ENCODE assay signal across 8 cellular contexts in genomic region chr19:40776966-40777794, GRCh38. TPM values are rescaled to one million over a fixed set of nuclear protein-coding genes. Genes with fewer than 3 reads are reported as not detected.
DNase-seq lines count a peak whose midpoint lies in the region; ATAC-seq and TF ChIP-seq lines count a peak whose summit lies in the region.

No MANE protein-coding gene starts in this region.

- peak overlapping the region; percentile 74 for H3K4me3 ChIP-seq in PC-3 (ENCODE audit: low read length)
- peak overlapping the region; percentile 67 to 85 (median 78) for H3K4me3 ChIP-seq in esophagus squamous epithelium

- peak overlapping the region; percentile 72 for H3K27ac ChIP-seq in PC-3 (ENCODE audit: low read length)
- peak overlapping the region; percentile 96 to 100 (median 98) for H3K27ac ChIP-seq in esophagus squamous epithelium

- H3K9me3 Mint-ChIP-seq in activated T-cell treated with anti-CD3 and anti-CD28 coated beads, Interleukin-2, amount 50 U/mL, for 4 hours = no peaks in the 10 kb centered on the region

- WGBS in esophagus squamous epithelium, 2 donors = 8 to 10% methylated on average over 13 to 17 of the region's 19 CpGs

- peak; percentile 57 for ATAC-seq in GM21717 (IDR thresholded peaks at IDR 0.05; ENCODE audit: unreplicated experiment)
- ATAC-seq in PC-3 = peak; percentile 76
- peak; percentile 63 for ATAC-seq in activated T-cell treated with anti-CD3 and anti-CD28 coated beads, Interleukin-2, amount 50 U/mL, for 4 hours

- no peaks in the 10 kb centered on the region for H3K9me3 ChIP-seq in PC-3 (ENCODE audit: low read length)
- H3K9me3 ChIP-seq in esophagus squamous epithelium = no peaks in the 10 kb centered on the region

- no peak for TF ChIP-seq RAD21 in Ishikawa (IDR thresholded peaks at IDR 0.05; ENCODE audit: low read depth)

- peak; percentile 84 for DNase-seq in DMS 273 treated with DMSO at 0.1 percent for 48 hours (lab: John Stamatoyannopoulos, UW)
- DNase-seq in PC-3 = peak; percentile 85
- peak; percentile 84 for DNase-seq in activated T-cell treated with anti-CD3 and anti-CD28 coated beads, Interleukin-2, amount 50 U/mL, for 4 hours
- DNase-seq in esophagus squamous epithelium (lab: John Stamatoyannopoulos, UW) = peak; percentile 78
- DNase-seq in myocyte (ENCODE audit: low read depth) = peak; percentile 95
- DNase-seq in stimulated activated CD8-positive, alpha-beta memory T cell treated with anti-CD3 and anti-CD28 coated beads, Interleukin-7, amount 100 ng/mL, for 48 hours (ENCODE audit: extremely low read depth in 1 of 2, low read depth in 1 of 2) = peak; percentile 76 to 88

- intact Hi-C loops in PC-3 (cut with micrococcal nuclease) (no loop called here), esophagus squamous epithelium (cut with DNase I) (no loop called here)

- H2AFZ ChIP-seq in PC-3 (ENCODE audit: low read length) = peak overlapping the region; percentile 95

- TF ChIP-seq POLR2A in esophagus squamous epithelium (IDR thresholded peaks at IDR 0.05) = no peak

- H3K4me1 ChIP-seq in PC-3 (ENCODE audit: insufficient read depth, low read length) (peaks cover 13% of the 10 kb centered on the region; the same call in 1 of the 2 replicates), esophagus squamous epithelium (peaks cover 12 to 26% (median 16%) of the 10 kb centered on the region in 3 donors)

- H3K9me2 ChIP-seq in PC-3 (replicated peaks; ENCODE audit: low read length) = no peaks in the 10 kb centered on the region

- no peaks in the 10 kb centered on the region for H3K36me3 ChIP-seq in PC-3 (ENCODE audit: low read depth, low read length)
- peaks cover 0 to 13% (median 0%) of the 10 kb centered on the region in 3 donors for H3K36me3 ChIP-seq in esophagus squamous epithelium

- BruUV-seq in PC-3 (replicated peaks; lab: Mats Ljungman, UMichigan) = TSS peak; percentile 98

- no peak for TF ChIP-seq EP300 in Ishikawa (IDR thresholded peaks at IDR 0.05; ENCODE audit: borderline replicate concordance)

- no peaks in the 10 kb centered on the region for H3K79me2 ChIP-seq in PC-3 (ENCODE audit: low read length)

- peak overlapping the region; percentile 98 for H3K4me2 ChIP-seq in PC-3 (ENCODE audit: low read length)

- H3K36me3 Mint-ChIP-seq in activated T-cell treated with anti-CD3 and anti-CD28 coated beads, Interleukin-2, amount 50 U/mL, for 4 hours (ENCODE audit: insufficient read depth) = peaks cover 7% of the 10 kb centered on the region

- POLR2A ChIA-PET in PC-3 (lab: Charles Lee; ENCODE audit: unreplicated experiment) = interaction anchor here (0.5 to 1.0 kb wide), 3 partner anchors 12 to 1072 kb away, joined by 3 to 7 read pairs (median 3); partner anchors contain the start of genes ACTMAP and SNRPA

- peak overlapping the region; percentile 58 for H3K9ac ChIP-seq in PC-3 (ENCODE audit: low read length)

- peaks cover 42% of the 10 kb centered on the region for H3K4me1 Mint-ChIP-seq in activated T-cell treated with anti-CD3 and anti-CD28 coated beads, Interleukin-2, amount 50 U/mL, for 4 hours (ENCODE audit: low read depth)

- no peaks in the 10 kb centered on the region for H3F3A ChIP-seq in PC-3 (ENCODE audit: low read length, unreplicated experiment)

- CTCF ChIA-PET in PC-3 (lab: Charles Lee) = interaction anchor here (0.7 to 0.8 kb wide), 2 partner anchors 22 to 131 kb away, joined by 3 read pairs; partner anchors contain the start of gene EGLN2

- no peaks in the 10 kb centered on the region for H3K27me3 Mint-ChIP-seq in activated T-cell treated with anti-CD3 and anti-CD28 coated beads, Interleukin-2, amount 50 U/mL, for 4 hours (ENCODE audit: low read depth)

- peak overlapping the region; percentile 90 for H3K4me3 Mint-ChIP-seq in activated T-cell treated with anti-CD3 and anti-CD28 coated beads, Interleukin-2, amount 50 U/mL, for 4 hours

- TF ChIP-seq CTCF in PC-3 (conservative IDR thresholded peaks at IDR 0.05; ENCODE audit: low read depth, low read length) (no peak), esophagus squamous epithelium (IDR thresholded peaks at IDR 0.05) (peak in 1 of 6 experiments; percentile 4)

- H3K27me3 ChIP-seq in PC-3 (ENCODE audit: low read length) (no peaks in the 10 kb centered on the region), esophagus squamous epithelium (no peaks in the 10 kb centered on the region)

- H4K20me1 ChIP-seq in PC-3 (ENCODE audit: low read length) = no peaks in the 10 kb centered on the region

TF ChIP-seq in Ishikawa, 13 proteins besides CTCF, POLR2A, EP300 and RAD21:
- TF ChIP-seq NFIC (IDR thresholded peaks at IDR 0.05) (no peak), ZBTB7A (IDR thresholded peaks at IDR 0.05; ENCODE audit: low read depth) (peak; percentile 69; the same call in 1 of the 2 replicates), MAX (IDR thresholded peaks at IDR 0.05) (no peak; the same call in 1 of the 2 replicates), CREB1 (IDR thresholded peaks at IDR 0.05; ENCODE audit: low read depth) (peak; percentile 91), FOXM1 (IDR thresholded peaks at IDR 0.05; ENCODE audit: borderline replicate concordance, low read depth) (no peak)

RNA-seq across cellular contexts. Expression of gene RAB4B, which starts 0.9 kb away (rescaled TPM):
- total RNA-seq in PC-3 (2014; rRNA removed) (7.4 and 13.9 TPM in 2 replicates), esophagus squamous epithelium (10 to 100 TPM; 15.2 to 37.0 (median 20.5) TPM), myocyte (19.6 and 21.4 TPM in 2 replicates)
- total RNA-seq in activated T-cell treated with anti-CD3 and anti-CD28 coated beads, Interleukin-2, amount 50 U/mL, for 4 hours = 10 to 100 TPM; 26.6 to 34.9 (median 30.0) TPM
- polyA plus RNA-seq in myocyte (2012) = 25.9 TPM

RNA-seq across cellular contexts. Expression of gene MIA, which starts 1.9 kb away (rescaled TPM):
- total RNA-seq in PC-3 (2014; rRNA removed) (1.4 TPM in 1 of 2 replicates, not detected in the other), esophagus squamous epithelium (1 to 10 TPM in 1 of 4 donors, not detected in 3; 3.7 TPM), myocyte (not detected in 2 replicates)
- total RNA-seq in activated T-cell treated with anti-CD3 and anti-CD28 coated beads, Interleukin-2, amount 50 U/mL, for 4 hours = under 1 TPM in 1 of 3 donors, not detected in 2; 0.87 TPM
- polyA plus RNA-seq in myocyte (2012) = 0.42 TPM

RNA-seq across cellular contexts. Expression of gene EGLN2, which starts 21.8 kb away (rescaled TPM):
- 36.6 and 58.9 TPM in 2 replicates for total RNA-seq in PC-3 (2014; rRNA removed)
- total RNA-seq in activated T-cell treated with anti-CD3 and anti-CD28 coated beads, Interleukin-2, amount 50 U/mL, for 4 hours = 10 to 100 TPM; 86.3 to 95.4 (median 89.4) TPM
- total RNA-seq in esophagus squamous epithelium = 10 to 100 TPM; 30.3 to 50.9 (median 33.0) TPM
- 59.3 and 65.8 TPM in 2 replicates for total RNA-seq in myocyte
- polyA plus RNA-seq in myocyte (2012) = 55.1 TPM

RNA-seq across cellular contexts. Expression of gene SNRPA, which starts 26.2 kb away (rescaled TPM):
- total RNA-seq in PC-3 (2014; rRNA removed) = 207 and 243 TPM in 2 replicates
- total RNA-seq in activated T-cell treated with anti-CD3 and anti-CD28 coated beads, Interleukin-2, amount 50 U/mL, for 4 hours = 100 to 1,000 TPM; 213 to 234 (median 219) TPM
- total RNA-seq in esophagus squamous epithelium = 10 to 100 TPM; 45.0 to 79.5 (median 51.0) TPM
- total RNA-seq in myocyte = 37.3 and 52.8 TPM in 2 replicates
- polyA plus RNA-seq in myocyte (2012) = 41.5 TPM

RNA-seq across cellular contexts. Expression of gene ACTMAP, which starts 26.9 kb away (rescaled TPM):
- total RNA-seq in PC-3 (2014; rRNA removed) = 0.40 and 0.86 TPM in 2 replicates
- 10 to 100 TPM in 1 of 3 donors, 1 to 10 TPM in 2; 7.4 to 11.4 (median 7.7) TPM for total RNA-seq in activated T-cell treated with anti-CD3 and anti-CD28 coated beads, Interleukin-2, amount 50 U/mL, for 4 hours
- total RNA-seq in esophagus squamous epithelium = 1 to 10 TPM; 2.1 to 2.8 (median 2.4) TPM
- 2.2 and 3.6 TPM in 2 replicates for total RNA-seq in myocyte
- 10.1 TPM for polyA plus RNA-seq in myocyte (2012)

Comparison
In these comparisons a context has a peak if more than half of its experiments do, and no peak if none do; other contexts are left out.
1. Peak in every context shown above with its lines: DNase-seq, ATAC-seq, H3K4me3 ChIP-seq and H3K27ac ChIP-seq.